12 cellular contexts compared by ENCODE assay signal in the genomic region with DNA sequence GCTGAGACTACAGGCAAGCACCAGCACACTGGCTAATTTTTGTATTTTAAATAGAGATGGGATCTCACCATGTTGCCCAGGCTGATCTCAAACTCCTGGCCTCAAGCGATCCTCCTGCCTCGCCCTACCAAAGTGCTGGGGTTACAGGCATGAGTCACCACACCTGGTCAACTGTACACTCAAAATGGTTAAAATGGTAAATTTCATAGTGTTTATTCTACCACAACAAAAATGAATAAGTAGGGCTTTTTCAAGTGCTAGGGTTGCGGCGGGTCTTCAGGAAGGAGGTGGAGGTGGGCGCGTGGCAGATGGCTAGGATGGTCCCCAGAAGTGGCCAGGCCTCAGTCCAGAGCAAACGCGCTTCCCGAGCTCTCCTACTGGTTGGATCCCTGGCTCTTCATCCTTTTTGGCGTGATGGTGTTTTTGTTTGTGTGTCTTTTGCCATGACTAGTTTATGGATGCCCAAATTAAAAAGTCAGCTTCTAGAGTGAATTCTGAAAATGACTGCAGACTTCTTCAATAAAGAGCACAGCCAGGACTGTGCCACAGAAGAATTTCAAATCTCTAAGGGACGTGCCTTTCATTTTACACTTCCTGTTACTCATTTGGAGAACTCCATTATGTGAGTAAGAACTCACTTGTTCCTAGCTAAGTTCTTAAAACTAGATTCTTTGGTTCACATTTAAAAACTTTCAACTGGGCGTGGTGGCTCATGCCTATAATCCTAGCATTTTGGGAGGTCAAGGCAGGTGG.
DNase-seq lines count a peak whose midpoint lies in the region; ATAC-seq and TF ChIP-seq lines count a peak whose summit lies in the region.
"Had no signal": no experiment of that assay in that cellular context is flagged by ENCODE, and none has a peak within 500 bp of the region (broad histone marks: within the 10 kb centered on the region; RNA-seq: fewer than 3 reads in every experiment).

No MANE protein-coding gene starts in this region.

- no peak overlapping the region for H3K27ac ChIP-seq in heart right ventricle
- no peak overlapping the region for H3K27ac ChIP-seq in colonic mucosa
- H3K27ac ChIP-seq: C4-2B, dorsolateral prefrontal cortex had no signal

- TF ChIP-seq CTCF in GM06990 (IDR thresholded peaks at IDR 0.05; ENCODE audit: insufficient read depth, low read length, poor library complexity, severe bottlenecking) (no peak), heart right ventricle (IDR thresholded peaks at IDR 0.05) (no peak), colonic mucosa (IDR thresholded peaks at IDR 0.05) (no peak)

- no peak overlapping the region for H3K9ac ChIP-seq in colonic mucosa (ENCODE audit: low read depth in 2 of 2, low read length in 2 of 2)

- ATAC-seq in HG02763 (IDR thresholded peaks at IDR 0.05; ENCODE audit: unreplicated experiment) = peak; percentile 75
- ATAC-seq in HG03565 (IDR thresholded peaks at IDR 0.05; ENCODE audit: unreplicated experiment) = peak; percentile 93
- no peak for ATAC-seq in heart right ventricle

- 89 to 92% methylated on average over 12 of the region's 12 CpGs for WGBS in heart right ventricle, 2 donors

- no peaks in the 10 kb centered on the region for H3K4me1 ChIP-seq in heart right ventricle
- no peaks in the 10 kb centered on the region for H3K4me1 ChIP-seq in colonic mucosa

- no peaks in the 10 kb centered on the region for H3K27me3 ChIP-seq in GM06990 (replicated peaks; ENCODE audit: control insufficient read depth, insufficient read depth, low read length)
- no peaks in the 10 kb centered on the region for H3K27me3 ChIP-seq in heart right ventricle
- no peaks in the 10 kb centered on the region for H3K27me3 ChIP-seq in colonic mucosa

- H3K9me3 ChIP-seq in heart right ventricle = peaks cover 0 to 15% (median under 1%) of the 10 kb centered on the region in 11 donors
- H3K9me3 ChIP-seq in colonic mucosa = no peaks in the 10 kb centered on the region

- intact Hi-C loops in heart right ventricle (cut with DNase I) = no loop called here
- intact Hi-C loops in colonic mucosa (cut with DNase I) = no loop called here

- no peak overlapping the region for H3K4me3 ChIP-seq in GM06990 (replicated peaks; ENCODE audit: low read depth, low read length)
- no peak overlapping the region for H3K4me3 ChIP-seq in heart right ventricle
- H3K4me3 ChIP-seq in colonic mucosa = no peak overlapping the region
- H3K4me3 ChIP-seq: dorsolateral prefrontal cortex had no signal

- H3K36me3 ChIP-seq in GM06990 (ENCODE audit: control insufficient read depth, insufficient read depth, low read length) = no peaks in the 10 kb centered on the region
- no peaks in the 10 kb centered on the region for H3K36me3 ChIP-seq in heart right ventricle
- no peaks in the 10 kb centered on the region for H3K36me3 ChIP-seq in colonic mucosa

- peak; percentile 71 for DNase-seq in GM06990 (ENCODE audit: extremely low read depth, insufficient read length)
- DNase-seq in GM19238 (ENCODE audit: insufficient read length, low spot score) = peak; percentile 20
- DNase-seq in heart right ventricle = no peak
- DNase-seq in NCI-H345 treated with DMSO at 0.1 percent for 48 hours (lab: John Stamatoyannopoulos, UW; ENCODE audit: unreplicated experiment) = no peak
- DNase-seq in NK-92 treated with Interleukin-12 subunit alpha and Interleukin-12 subunit beta, amount 100 ng/mL, for 24 hours (lab: John Stamatoyannopoulos, UW) = no peak
- DNase-seq in colonic mucosa = no peak
- DNase-seq: activated effector memory CD4-positive, alpha-beta T cell treated with Interleukin-2 at 50 U/mL for 16 hours; dorsolateral prefrontal cortex; KBM-7 had no signal

Comparison
In these comparisons a context has a peak if more than half of its experiments do, and no peak if none do; other contexts are left out.
1. DNase-seq: peak in GM06990 (single experiment) and GM19238 (single experiment); none in heart right ventricle (0 of 2), NCI-H345 treated with DMSO at 0.1 percent for 48 hours (single experiment), NK-92 treated with Interleukin-12 subunit alpha and Interleukin-12 subunit beta, amount 100 ng/mL, for 24 hours (single experiment) and colonic mucosa (single experiment).
2. ATAC-seq: peak in HG02763 (single experiment) and HG03565 (single experiment); none in heart right ventricle (0 of 8).